Comparison of ENCODE assay signal across 1 cellular context in the genomic region with DNA sequence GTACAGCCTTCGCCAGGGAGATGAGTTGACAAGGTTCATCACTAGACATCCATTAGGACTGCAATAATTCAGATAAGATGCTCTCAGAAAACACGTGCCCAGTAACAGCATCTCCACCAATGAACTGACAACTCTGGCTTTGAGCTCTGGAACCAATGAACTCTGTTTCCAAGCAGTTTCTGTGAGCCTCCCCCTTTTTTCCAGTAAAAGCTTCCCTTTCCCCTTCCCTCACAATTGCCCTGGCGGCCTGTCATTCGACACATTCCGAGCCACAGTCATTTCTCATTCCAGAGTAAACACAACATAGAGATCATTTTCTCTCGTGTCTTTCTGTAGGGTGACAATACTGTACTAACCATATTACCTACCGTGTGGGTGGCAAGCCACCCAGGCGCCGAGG.
TF ChIP-seq lines count a peak whose summit lies in the region.

No MANE protein-coding gene starts in this region.

TF ChIP-seq in HepG2, 621 proteins besides CTCF, POLR2A, EP300 and RAD21 (continued from another document):
- TF ChIP-seq, protein P1, sequence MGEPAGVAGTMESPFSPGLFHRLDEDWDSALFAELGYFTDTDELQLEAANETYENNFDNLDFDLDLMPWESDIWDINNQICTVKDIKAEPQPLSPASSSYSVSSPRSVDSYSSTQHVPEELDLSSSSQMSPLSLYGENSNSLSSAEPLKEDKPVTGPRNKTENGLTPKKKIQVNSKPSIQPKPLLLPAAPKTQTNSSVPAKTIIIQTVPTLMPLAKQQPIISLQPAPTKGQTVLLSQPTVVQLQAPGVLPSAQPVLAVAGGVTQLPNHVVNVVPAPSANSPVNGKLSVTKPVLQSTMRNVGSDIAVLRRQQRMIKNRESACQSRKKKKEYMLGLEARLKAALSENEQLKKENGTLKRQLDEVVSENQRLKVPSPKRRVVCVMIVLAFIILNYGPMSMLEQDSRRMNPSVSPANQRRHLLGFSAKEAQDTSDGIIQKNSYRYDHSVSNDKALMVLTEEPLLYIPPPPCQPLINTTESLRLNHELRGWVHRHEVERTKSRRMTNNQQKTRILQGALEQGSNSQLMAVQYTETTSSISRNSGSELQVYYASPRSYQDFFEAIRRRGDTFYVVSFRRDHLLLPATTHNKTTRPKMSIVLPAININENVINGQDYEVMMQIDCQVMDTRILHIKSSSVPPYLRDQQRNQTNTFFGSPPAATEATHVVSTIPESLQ (CRISPR knock-in tag; conservative IDR thresholded peaks at IDR 0.05) = no peak
- TF ChIP-seq, protein P2, sequence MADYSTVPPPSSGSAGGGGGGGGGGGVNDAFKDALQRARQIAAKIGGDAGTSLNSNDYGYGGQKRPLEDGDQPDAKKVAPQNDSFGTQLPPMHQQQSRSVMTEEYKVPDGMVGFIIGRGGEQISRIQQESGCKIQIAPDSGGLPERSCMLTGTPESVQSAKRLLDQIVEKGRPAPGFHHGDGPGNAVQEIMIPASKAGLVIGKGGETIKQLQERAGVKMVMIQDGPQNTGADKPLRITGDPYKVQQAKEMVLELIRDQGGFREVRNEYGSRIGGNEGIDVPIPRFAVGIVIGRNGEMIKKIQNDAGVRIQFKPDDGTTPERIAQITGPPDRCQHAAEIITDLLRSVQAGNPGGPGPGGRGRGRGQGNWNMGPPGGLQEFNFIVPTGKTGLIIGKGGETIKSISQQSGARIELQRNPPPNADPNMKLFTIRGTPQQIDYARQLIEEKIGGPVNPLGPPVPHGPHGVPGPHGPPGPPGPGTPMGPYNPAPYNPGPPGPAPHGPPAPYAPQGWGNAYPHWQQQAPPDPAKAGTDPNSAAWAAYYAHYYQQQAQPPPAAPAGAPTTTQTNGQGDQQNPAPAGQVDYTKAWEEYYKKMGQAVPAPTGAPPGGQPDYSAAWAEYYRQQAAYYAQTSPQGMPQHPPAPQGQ (CRISPR knock-in tag; IDR thresholded peaks at IDR 0.05; ENCODE audit: borderline replicate concordance) = no peak
TF ChIP-seq in HepG2: peak in this region for 0.
